Comparison of ENCODE assay signal across 8 cellular contexts in the genomic region with DNA sequence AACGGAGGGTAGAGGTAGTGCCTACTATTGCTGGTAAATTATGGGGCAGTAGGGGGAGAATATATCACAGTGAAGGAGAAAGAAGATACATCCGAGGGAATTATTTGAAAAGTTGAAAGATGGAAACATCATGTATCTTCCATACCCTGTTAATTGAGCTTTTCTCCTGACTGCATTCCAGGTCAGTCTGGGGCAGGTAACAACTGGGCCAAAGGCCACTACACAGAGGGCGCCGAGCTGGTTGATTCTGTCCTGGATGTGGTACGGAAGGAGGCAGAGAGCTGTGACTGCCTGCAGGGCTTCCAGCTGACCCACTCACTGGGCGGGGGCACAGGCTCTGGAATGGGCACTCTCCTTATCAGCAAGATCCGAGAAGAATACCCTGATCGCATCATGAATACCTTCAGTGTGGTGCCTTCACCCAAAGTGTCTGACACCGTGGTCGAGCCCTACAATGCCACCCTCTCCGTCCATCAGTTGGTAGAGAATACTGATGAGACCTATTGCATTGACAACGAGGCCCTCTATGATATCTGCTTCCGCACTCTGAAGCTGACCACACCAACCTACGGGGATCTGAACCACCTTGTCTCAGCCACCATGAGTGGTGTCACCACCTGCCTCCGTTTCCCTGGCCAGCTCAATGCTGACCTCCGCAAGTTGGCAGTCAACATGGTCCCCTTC. TPM values are rescaled to one million over a fixed set of nuclear protein-coding genes. Genes with fewer than 3 reads are reported as not detected.
A peak's percentile ranks its signal among the peaks of the same experiment; 100 is the strongest.
DNase-seq lines count a peak whose midpoint lies in the region; ATAC-seq, FAIRE-seq and TF ChIP-seq lines count a peak whose summit lies in the region.
"Not testable (repeated sequence)": the region's sequence is repeated elsewhere in the genome, so short reads cannot be mapped to it uniquely, and the experiment has no call there.

No MANE protein-coding gene starts in this region.

- DNase-seq in Caco-2; T-helper 17 cell; activated naive CD4-positive, alpha-beta T cell treated with anti-CD3 and anti-CD28 coated beads, Interleukin-2, amount 50 U/mL, for 72 hours (ENCODE audit: low spot score in 2 of 2); endodermal cell; kidney epithelial cell (ENCODE audit: low read depth); osteocyte (ENCODE audit: extremely low spot score, unreplicated experiment); urothelium cell line (ENCODE audit: low spot score): not testable (repeated sequence)

- CTCF ChIA-PET in Caco-2 (lab: Charles Lee), result interaction anchor here (1.0 to 2.9 kb wide), 3 partner anchors 44 to 162 kb away, joined by 3 to 28 read pairs (median 3); no protein-coding TSS in a partner anchor

- 93 to 97% methylated on average over 12 to 16 of the region's 16 CpGs for WGBS in endodermal cell (ENCODE audit: insufficient coverage in 1 of 2, insufficient read length in 1 of 2), 2 experiments

- TF ChIP-seq RAD21 in Ishikawa (IDR thresholded peaks at IDR 0.05; ENCODE audit: low read depth), result not testable (repeated sequence)

- H3K27ac Mint-ChIP-seq in Caco-2 (ENCODE audit: unreplicated experiment) (peak overlapping the region; percentile 85), T-helper 17 cell (peak overlapping the region; percentile 94), endodermal cell (peak overlapping the region; percentile 83), osteocyte (ENCODE audit: unreplicated experiment) (peak overlapping the region; percentile 69)
- peak overlapping the region; percentile 93 to 97 for H3K27ac Mint-ChIP-seq in activated naive CD4-positive, alpha-beta T cell treated with anti-CD3 and anti-CD28 coated beads, Interleukin-2, amount 50 U/mL, for 72 hours

- H3K36me3 ChIP-seq in Caco-2 (ENCODE audit: control insufficient read depth, insufficient read depth, low read length); kidney epithelial cell (ENCODE audit: control insufficient read depth, insufficient read depth, low read length): not testable (repeated sequence)
- peaks cover 50% of the 10 kb centered on the region for H3K36me3 ChIP-seq in endodermal cell (ENCODE audit: control insufficient read depth, insufficient read depth, low read length)

- H3K4me1 Mint-ChIP-seq in Caco-2 (ENCODE audit: low read depth, unreplicated experiment), result peaks cover 20% of the 10 kb centered on the region
- H3K4me1 Mint-ChIP-seq in T-helper 17 cell, result peaks cover 50% of the 10 kb centered on the region
- peaks cover 33% of the 10 kb centered on the region for H3K4me1 Mint-ChIP-seq in endodermal cell
- peaks cover 56% of the 10 kb centered on the region for H3K4me1 Mint-ChIP-seq in osteocyte (ENCODE audit: unreplicated experiment)

- not testable (repeated sequence) for BruUV-seq in Caco-2 (replicated peaks; lab: Mats Ljungman, UMichigan)

- ATAC-seq in T-helper 17 cell; activated naive CD4-positive, alpha-beta T cell treated with anti-CD3 and anti-CD28 coated beads, Interleukin-2, amount 50 U/mL, for 72 hours: not testable (repeated sequence)

- peak overlapping the region; percentile 100 for H3K9ac ChIP-seq in endodermal cell (ENCODE audit: extremely low read depth, low read length, poor library complexity, severe bottlenecking)

- H3K4me1 ChIP-seq in Caco-2, result peaks cover 13% of the 10 kb centered on the region; the same call in 1 of the 2 replicates
- not testable (repeated sequence) for H3K4me1 ChIP-seq in endodermal cell (ENCODE audit: control insufficient read depth, insufficient read depth, low read length)

- intact Hi-C loops in Caco-2 (cut with micrococcal nuclease; ENCODE audit: unreplicated experiment), result loop anchor here (2.0 kb wide), 1 partner anchor 76 kb away; the partner anchor contains the start of gene C6orf136

- H3K36me3 Mint-ChIP-seq in Caco-2 (ENCODE audit: insufficient read depth, unreplicated experiment) (peaks cover 83% of the 10 kb centered on the region), endodermal cell (ENCODE audit: low read depth) (peaks cover 66% of the 10 kb centered on the region), osteocyte (ENCODE audit: unreplicated experiment) (peaks cover 43% of the 10 kb centered on the region)
- H3K36me3 Mint-ChIP-seq in T-helper 17 cell (ENCODE audit: low read depth), result not testable (repeated sequence)
- H3K36me3 Mint-ChIP-seq in activated naive CD4-positive, alpha-beta T cell treated with anti-CD3 and anti-CD28 coated beads, Interleukin-2, amount 50 U/mL, for 72 hours, result peaks cover 55 to 62% of the 10 kb centered on the region in 2 donors

- not testable (repeated sequence) for TF ChIP-seq CTCF in Caco-2 (IDR thresholded peaks at IDR 0.05; ENCODE audit: insufficient read depth in 1 of 2, low read depth in 1 of 2, low read length in 1 of 2, severe bottlenecking in 1 of 2, unreplicated experiment in 1 of 2); endodermal cell (conservative IDR thresholded peaks at IDR 0.05); kidney epithelial cell (IDR thresholded peaks at IDR 0.05; ENCODE audit: insufficient read depth, low read length, poor library complexity, severe bottlenecking); osteocyte (IDR thresholded peaks at IDR 0.05)

- 0 out of 2 replicates have a peak, but pooled peaks have one; percentile 4 for TF ChIP-seq EP300 in Ishikawa (IDR thresholded peaks at IDR 0.05; ENCODE audit: borderline replicate concordance)

- not testable (repeated sequence) for H3K9me3 ChIP-seq in Caco-2; T-helper 17 cell (ENCODE audit: control insufficient read depth, low read length, poor library complexity, severe bottlenecking); endodermal cell (ENCODE audit: control insufficient read depth, low read length)

- H3K27me3 ChIP-seq in Caco-2 (replicated peaks; ENCODE audit: control insufficient read depth, insufficient read depth, low read length); endodermal cell (ENCODE audit: control insufficient read depth, insufficient read depth, low read length, poor library complexity, severe bottlenecking); kidney epithelial cell (ENCODE audit: control insufficient read depth, insufficient read depth, low read length): not testable (repeated sequence)

- H3K27me3 Mint-ChIP-seq in Caco-2 (ENCODE audit: insufficient read depth, unreplicated experiment); T-helper 17 cell; endodermal cell (ENCODE audit: insufficient read depth); osteocyte (ENCODE audit: unreplicated experiment): not testable (repeated sequence)

- POLR2A ChIA-PET in Caco-2 (lab: Charles Lee), result interaction anchor here (0.5 kb wide), 1 partner anchor 31 kb away, joined by 6 read pairs; no protein-coding TSS in a partner anchor

- FAIRE-seq in urothelium cell line (lab: Jason Lieb, UNC), result peak; percentile 20

- H3K4me3 Mint-ChIP-seq in Caco-2 (ENCODE audit: unreplicated experiment) (peak overlapping the region; percentile 81), T-helper 17 cell (peak overlapping the region; percentile 96), endodermal cell (peak overlapping the region; percentile 99), osteocyte (ENCODE audit: unreplicated experiment) (peak overlapping the region; percentile 96)

- not testable (repeated sequence) for H3K9me3 Mint-ChIP-seq in Caco-2 (ENCODE audit: unreplicated experiment); activated naive CD4-positive, alpha-beta T cell treated with anti-CD3 and anti-CD28 coated beads, Interleukin-2, amount 50 U/mL, for 72 hours; endodermal cell; osteocyte (ENCODE audit: unreplicated experiment)

- H3K4me3 ChIP-seq in Caco-2 (ENCODE audit: low read depth, low read length), result not testable (repeated sequence)
- H3K4me3 ChIP-seq in endodermal cell (ENCODE audit: low read length) (peak overlapping the region; percentile 99), kidney epithelial cell (ENCODE audit: low read depth, low read length) (peak overlapping the region; percentile 15)

- H3K27ac ChIP-seq in endodermal cell (ENCODE audit: low read depth, low read length), result not testable (repeated sequence)

RNA-seq across cellular contexts. Expression of gene TUBB, which starts 3.1 kb away (rescaled TPM):
- total RNA-seq in Caco-2 (2022), result 742 and 788 TPM in 2 replicates
- 100 to 1,000 TPM; 104 to 108 TPM for total RNA-seq in T-helper 17 cell
- total RNA-seq in activated naive CD4-positive, alpha-beta T cell treated with anti-CD3 and anti-CD28 coated beads, Interleukin-2, amount 50 U/mL, for 72 hours, result 1,000 to 10,000 TPM; 1,507 to 1,783 TPM
- total RNA-seq in endodermal cell, result 1,000 to 10,000 TPM; 1,504 to 1,815 TPM
- polyA plus RNA-seq in endodermal cell (2013, experiment 1 of 2), result 2,363 TPM
- 2,162 TPM for polyA plus RNA-seq in endodermal cell (2013, experiment 2 of 2)
- total RNA-seq in kidney epithelial cell, result 808 and 855 TPM in 2 replicates
- 725 and 729 TPM in 2 replicates for total RNA-seq in osteocyte

RNA-seq across cellular contexts. Expression of gene MDC1, which starts 6.2 kb away (rescaled TPM):
- total RNA-seq in Caco-2 (2022) (46.6 and 48.6 TPM in 2 replicates), T-helper 17 cell (10 to 100 TPM; 37.4 to 46.5 TPM), endodermal cell (10 to 100 TPM; 79.0 to 95.1 TPM), kidney epithelial cell (11.4 and 14.7 TPM in 2 replicates), osteocyte (37.7 and 40.1 TPM in 2 replicates)
- 100 to 1,000 TPM in 1 of 2 donors, 10 to 100 TPM in 1; 84.2 to 127 TPM for total RNA-seq in activated naive CD4-positive, alpha-beta T cell treated with anti-CD3 and anti-CD28 coated beads, Interleukin-2, amount 50 U/mL, for 72 hours
- polyA plus RNA-seq in endodermal cell (2013, experiment 1 of 2), result 80.0 TPM
- polyA plus RNA-seq in endodermal cell (2013, experiment 2 of 2), result 74.0 TPM

RNA-seq across cellular contexts. Expression of gene FLOT1, which starts 19.2 kb away (rescaled TPM):
- total RNA-seq in Caco-2 (2022) (101 and 113 TPM in 2 replicates), T-helper 17 cell (10 to 100 TPM; 25.6 to 39.0 TPM), endodermal cell (100 to 1,000 TPM; 121 to 141 TPM), kidney epithelial cell (136 and 142 TPM in 2 replicates), osteocyte (86.8 and 88.1 TPM in 2 replicates)
- 100 to 1,000 TPM; 194 to 219 TPM for total RNA-seq in activated naive CD4-positive, alpha-beta T cell treated with anti-CD3 and anti-CD28 coated beads, Interleukin-2, amount 50 U/mL, for 72 hours
- 119 TPM for polyA plus RNA-seq in endodermal cell (2013, experiment 1 of 2)
- polyA plus RNA-seq in endodermal cell (2013, experiment 2 of 2), result 111 TPM

RNA-seq across cellular contexts. Expression of gene IER3, which starts 21.0 kb away (rescaled TPM):
- total RNA-seq in Caco-2 (2022) (13.0 and 17.4 TPM in 2 replicates), T-helper 17 cell (10 to 100 TPM in 1 of 2 donors, 1 to 10 TPM in 1; 9.6 to 11.3 TPM), endodermal cell (100 to 1,000 TPM; 102 to 136 TPM), kidney epithelial cell (188 and 229 TPM in 2 replicates), osteocyte (395 and 418 TPM in 2 replicates)
- total RNA-seq in activated naive CD4-positive, alpha-beta T cell treated with anti-CD3 and anti-CD28 coated beads, Interleukin-2, amount 50 U/mL, for 72 hours, result 100 to 1,000 TPM in 1 of 2 donors, 10 to 100 TPM in 1; 70.0 to 279 TPM
- 51.3 TPM for polyA plus RNA-seq in endodermal cell (2013, experiment 1 of 2)
- polyA plus RNA-seq in endodermal cell (2013, experiment 2 of 2), result 74.4 TPM

RNA-seq across cellular contexts. Expression of gene NRM, which starts 32.5 kb away (rescaled TPM):
- total RNA-seq in Caco-2 (2022) (31.7 and 32.1 TPM in 2 replicates), T-helper 17 cell (1 to 10 TPM; 4.7 to 5.6 TPM), endodermal cell (10 to 100 TPM; 37.1 TPM), kidney epithelial cell (8.9 and 10.4 TPM in 2 replicates), osteocyte (28.1 and 31.5 TPM in 2 replicates)
- total RNA-seq in activated naive CD4-positive, alpha-beta T cell treated with anti-CD3 and anti-CD28 coated beads, Interleukin-2, amount 50 U/mL, for 72 hours, result 10 to 100 TPM; 35.7 to 53.5 TPM
- 72.2 TPM for polyA plus RNA-seq in endodermal cell (2013, experiment 1 of 2)
- 59.2 TPM for polyA plus RNA-seq in endodermal cell (2013, experiment 2 of 2)
